15 cellular contexts compared by ENCODE assay signal in the genomic region with DNA sequence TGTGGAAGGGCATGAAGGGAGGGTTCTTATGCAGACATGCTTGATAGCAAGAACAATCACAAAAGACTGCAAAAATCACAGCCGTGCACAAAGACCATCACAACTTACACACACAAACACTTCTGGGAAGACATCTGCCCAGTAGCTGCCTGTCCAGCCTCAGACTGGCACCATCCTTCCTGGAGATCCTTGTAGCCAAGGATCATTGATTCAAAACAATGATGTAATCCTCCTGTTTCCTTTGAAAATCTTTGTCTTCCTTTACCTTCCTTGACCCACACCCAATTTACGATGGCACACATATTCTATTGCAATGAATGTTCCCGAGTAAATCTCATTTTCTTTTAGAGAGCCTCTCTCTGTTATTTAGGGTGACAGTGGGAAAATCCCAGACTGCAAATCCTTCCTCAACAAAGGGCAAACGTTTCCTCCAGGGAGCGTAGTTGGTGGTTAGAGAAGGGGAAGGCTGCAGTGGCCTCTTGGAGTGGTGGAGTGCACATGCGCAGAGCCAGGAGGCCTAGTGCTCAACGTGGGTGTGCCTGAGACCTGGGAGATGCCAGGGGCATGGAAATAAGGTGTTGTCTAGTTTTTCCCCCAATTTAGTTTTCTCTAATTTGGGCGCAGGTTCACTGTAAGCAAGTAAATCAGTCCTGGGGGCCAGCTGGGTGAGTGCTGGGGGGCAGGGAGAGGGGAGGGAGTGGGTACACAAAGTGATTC. TPM values are rescaled to one million over a fixed set of nuclear protein-coding genes. Genes with fewer than 3 reads are reported as not detected.
DNase-seq lines count a peak whose midpoint lies in the region; ATAC-seq, FAIRE-seq and TF ChIP-seq lines count a peak whose summit lies in the region.
"Had no signal": no experiment of that assay in that cellular context is flagged by ENCODE, and none has a peak within 500 bp of the region (broad histone marks: within the 10 kb centered on the region; RNA-seq: fewer than 3 reads in every experiment).

No MANE protein-coding gene starts in this region.

- H3K9me3 ChIP-seq in HepG2 (ENCODE audit: low read length) (peaks cover 6% of the 10 kb centered on the region; the same call in 1 of the 2 replicates), trophoblast cell (ENCODE audit: insufficient read depth, low read depth, low read length) (peaks cover 5% of the 10 kb centered on the region)
- H3K9me3 ChIP-seq: prostate gland had no signal

- H3K4me1 Mint-ChIP-seq in activated naive CD4-positive, alpha-beta T cell treated with anti-CD3 and anti-CD28 coated beads, Interleukin-2, amount 50 U/mL, for 24 hours: peaks cover 18% of the 10 kb centered on the region
- H3K4me1 Mint-ChIP-seq in activated naive CD8-positive, alpha-beta T cell treated with anti-CD3 and anti-CD28 coated beads, Interleukin-2, amount 50 U/mL, for 24 hours: peaks cover 17% of the 10 kb centered on the region
- H3K4me1 Mint-ChIP-seq in type B pancreatic cell (ENCODE audit: unreplicated experiment): peaks cover 11% of the 10 kb centered on the region

- no peak for TF ChIP-seq RAD21 in HepG2 (CRISPR knock-in tag; IDR thresholded peaks at IDR 0.05)

- H4K12ac ChIP-seq in trophoblast cell (ENCODE audit: low read depth, low read length): no peak overlapping the region

- in situ Hi-C loops in HepG2 (cut with HindIII; ENCODE audit: extremely low pct_ligation_motif_present, low pct_unique_long_range_greater_than_20kb): loop anchor here (5.0 kb wide), 1 partner anchor 77 kb away; no protein-coding TSS in a partner anchor

- H4K91ac ChIP-seq in trophoblast cell (ENCODE audit: low read depth, low read length): no peak overlapping the region

- H3K36me3 Mint-ChIP-seq in activated naive CD4-positive, alpha-beta T cell treated with anti-CD3 and anti-CD28 coated beads, Interleukin-2, amount 50 U/mL, for 24 hours: peaks cover 7% of the 10 kb centered on the region
- H3K36me3 Mint-ChIP-seq in activated naive CD8-positive, alpha-beta T cell treated with anti-CD3 and anti-CD28 coated beads, Interleukin-2, amount 50 U/mL, for 24 hours (ENCODE audit: low read depth): peaks cover 3% of the 10 kb centered on the region
- H3K36me3 Mint-ChIP-seq in type B pancreatic cell: peaks cover 3% of the 10 kb centered on the region

- H3K9me3 Mint-ChIP-seq in activated naive CD4-positive, alpha-beta T cell treated with anti-CD3 and anti-CD28 coated beads, Interleukin-2, amount 50 U/mL, for 24 hours: peaks cover 14% of the 10 kb centered on the region
- H3K9me3 Mint-ChIP-seq in activated naive CD8-positive, alpha-beta T cell treated with anti-CD3 and anti-CD28 coated beads, Interleukin-2, amount 50 U/mL, for 24 hours: peaks cover 12% of the 10 kb centered on the region
- peaks cover 5% of the 10 kb centered on the region for H3K9me3 Mint-ChIP-seq in type B pancreatic cell

- TF ChIP-seq POLR2A in HepG2 (IDR thresholded peaks at IDR 0.05; ENCODE audit: insufficient read depth in 1 of 2, low read depth in 2 of 2, low read length in 2 of 2): no peak

- POLR2A ChIA-PET in HepG2 (lab: Yijun Ruan, JAX): no interaction called here

- H4K8ac ChIP-seq in trophoblast cell (ENCODE audit: low read depth, low read length): no peak overlapping the region

- H3K79me1 ChIP-seq in trophoblast cell (ENCODE audit: low read length): peaks cover 22% of the 10 kb centered on the region

- no peak overlapping the region for H3K27ac Mint-ChIP-seq in activated naive CD4-positive, alpha-beta T cell treated with anti-CD3 and anti-CD28 coated beads, Interleukin-2, amount 50 U/mL, for 24 hours
- no peak overlapping the region for H3K27ac Mint-ChIP-seq in activated naive CD8-positive, alpha-beta T cell treated with anti-CD3 and anti-CD28 coated beads, Interleukin-2, amount 50 U/mL, for 24 hours
- no peak overlapping the region for H3K27ac Mint-ChIP-seq in type B pancreatic cell
- H3K27ac Mint-ChIP-seq: WTC11 had no signal

- no peak overlapping the region for H2BK120ac ChIP-seq in trophoblast cell (ENCODE audit: insufficient read depth, low read length, poor library complexity)

- H3K27ac ChIP-seq in HepG2 (ENCODE audit: extremely low read length, insufficient read depth, low read length): no peak overlapping the region
- no peak overlapping the region for H3K27ac ChIP-seq in trophoblast cell (ENCODE audit: low read depth, low read length)
- H3K27ac ChIP-seq: prostate gland had no signal

- H3K9ac ChIP-seq in HepG2 (ENCODE audit: insufficient read depth, low read depth, low read length) (no peak overlapping the region), trophoblast cell (ENCODE audit: low read length) (no peak overlapping the region)

- CTCF ChIA-PET in HepG2 (lab: Yijun Ruan, JAX; ENCODE audit: low intra/inter-chr PET ratio, low total read pairs): no interaction called here

- FAIRE-seq in HepG2 (lab: Jason Lieb, UNC): no peak
- no peak for FAIRE-seq in frontal cortex (lab: Jason Lieb, UNC)

- H3K18ac ChIP-seq in trophoblast cell (ENCODE audit: low read length): no peak overlapping the region

- H2AK5ac ChIP-seq in trophoblast cell (ENCODE audit: low read length): no peak overlapping the region

- 87% methylated on average over 7 of the region's 8 CpGs for WGBS in HepG2 (ENCODE audit: low lambda C conversion rate)
- no CpG with 5 or more reads among the region's 8 CpGs for WGBS in trophoblast cell (ENCODE audit: extremely low coverage, insufficient coverage, insufficient read length)

- TF ChIP-seq EP300 in HepG2 (IDR thresholded peaks at IDR 0.05; ENCODE audit: low read depth in 2 of 2, low read length in 2 of 2) (no peak), HepG2 (CRISPR knock-in tag; IDR thresholded peaks at IDR 0.05; ENCODE audit: borderline replicate concordance) (no peak)

- H3K79me2 ChIP-seq in HepG2 (ENCODE audit: insufficient read depth, low read length) (peaks cover 19% of the 10 kb centered on the region), trophoblast cell (ENCODE audit: control insufficient read depth, insufficient read depth, low read length, poor library complexity) (peaks cover 12% of the 10 kb centered on the region)

- no peak for DNase-seq in activated naive CD4-positive, alpha-beta T cell (lab: John Stamatoyannopoulos, UW)
- DNase-seq in activated naive CD8-positive, alpha-beta T cell treated with anti-CD3 and anti-CD28 coated beads, Interleukin-2, amount 50 U/mL, for 24 hours: no peak
- no peak for DNase-seq in HepG2 (ENCODE audit: low spot score)
- no peak for DNase-seq in type B pancreatic cell (ENCODE audit: extremely low spot score, unreplicated experiment)
- DNase-seq in NK-92 treated with Interleukin-12 subunit alpha and Interleukin-12 subunit beta, amount 100 ng/mL, for 24 hours (lab: John Stamatoyannopoulos, UW): no peak
- no peak for DNase-seq in frontal cortex (ENCODE audit: low spot score in 2 of 2)
- no peak for DNase-seq in trophoblast cell
- DNase-seq: activated naive CD4-positive, alpha-beta T cell treated with anti-CD3 and anti-CD28 coated beads, Interleukin-2, amount 50 U/mL, for 16 hours; immature natural killer cell; NCI-H187 treated with DMSO at 0.1 percent for 48 hours; NCI-H510A; SW 1271 had no signal

- H3K27me3 Mint-ChIP-seq in activated naive CD4-positive, alpha-beta T cell treated with anti-CD3 and anti-CD28 coated beads, Interleukin-2, amount 50 U/mL, for 24 hours: peaks cover 7% of the 10 kb centered on the region
- peaks cover 5% of the 10 kb centered on the region for H3K27me3 Mint-ChIP-seq in activated naive CD8-positive, alpha-beta T cell treated with anti-CD3 and anti-CD28 coated beads, Interleukin-2, amount 50 U/mL, for 24 hours
- H3K27me3 Mint-ChIP-seq in type B pancreatic cell: no peaks in the 10 kb centered on the region

- H2AFZ ChIP-seq in HepG2 (ENCODE audit: low read length) (no peak overlapping the region), trophoblast cell (ENCODE audit: insufficient read depth, low read length, poor library complexity) (no peak overlapping the region)

- no peak for ATAC-seq in activated naive CD8-positive, alpha-beta T cell treated with anti-CD3 and anti-CD28 coated beads, Interleukin-2, amount 50 U/mL, for 24 hours
- ATAC-seq in HepG2: no peak
- ATAC-seq: WTC11 had no signal

- no peaks in the 10 kb centered on the region for H4K20me1 ChIP-seq in HepG2 (ENCODE audit: insufficient read depth, low read length)

- no peak overlapping the region for H3K4ac ChIP-seq in trophoblast cell (ENCODE audit: low read depth, low read length)

- no peaks in the 10 kb centered on the region for H3K36me3 ChIP-seq in HepG2 (replicated peaks in 1 of 2; ENCODE audit: control insufficient read depth in 1 of 2, insufficient read depth in 2 of 2, low read length in 2 of 2)
- no peaks in the 10 kb centered on the region for H3K36me3 ChIP-seq in trophoblast cell (ENCODE audit: control insufficient read depth in 1 of 2, insufficient read depth in 2 of 2, low read length in 2 of 2)
- H3K36me3 ChIP-seq: prostate gland had no signal

- intact Hi-C loops in HepG2 (cut with micrococcal nuclease; ENCODE audit: unreplicated experiment): loop anchor here (5.0 kb wide), 1 partner anchor 43 kb away; no protein-coding TSS in a partner anchor

- peaks cover 32% of the 10 kb centered on the region for H3K4me1 ChIP-seq in HepG2 (ENCODE audit: insufficient read depth, low read length)
- H3K4me1 ChIP-seq in trophoblast cell (ENCODE audit: control insufficient read depth in 1 of 2, insufficient read depth in 2 of 2, low read length in 2 of 2): peaks cover 25 to 35% of the 10 kb centered on the region in 2 experiments

- H3K27me3 ChIP-seq in HepG2 (ENCODE audit: control insufficient read depth in 1 of 2, insufficient read depth in 2 of 2, low read length in 2 of 2): peaks cover 0 to 2% of the 10 kb centered on the region in 2 experiments; a peak in 1 of 5 replicates
- H3K27me3 ChIP-seq in trophoblast cell (ENCODE audit: insufficient read depth, low read length): no peaks in the 10 kb centered on the region

- BruUV-seq in HepG2 (replicated peaks; lab: Mats Ljungman, UMichigan): no TSS peak

- H3K4me3 Mint-ChIP-seq in activated naive CD4-positive, alpha-beta T cell treated with anti-CD3 and anti-CD28 coated beads, Interleukin-2, amount 50 U/mL, for 24 hours: peak overlapping the region; percentile 59
- peak overlapping the region; percentile 32 for H3K4me3 Mint-ChIP-seq in activated naive CD8-positive, alpha-beta T cell treated with anti-CD3 and anti-CD28 coated beads, Interleukin-2, amount 50 U/mL, for 24 hours
- H3K4me3 Mint-ChIP-seq in type B pancreatic cell: peak overlapping the region; percentile 49

- H3K14ac ChIP-seq in trophoblast cell (ENCODE audit: low read length): no peak overlapping the region

- H3K4me3 ChIP-seq in HepG2 (replicated peaks in 1 of 3; ENCODE audit: insufficient read depth in 1 of 3, low read depth in 2 of 3, low read length in 3 of 3): no peak overlapping the region
- H3K4me3 ChIP-seq in trophoblast cell (ENCODE audit: low read depth, low read length): no peak overlapping the region
- H3K4me3 ChIP-seq: prostate gland had no signal

- TF ChIP-seq CTCF in HepG2 (CRISPR knock-in tag; IDR thresholded peaks at IDR 0.05) (no peak), type B pancreatic cell (conservative IDR thresholded peaks at IDR 0.05) (no peak)

- H3K23ac ChIP-seq in trophoblast cell (ENCODE audit: low read length): no peak overlapping the region

- H2BK12ac ChIP-seq in trophoblast cell (ENCODE audit: low read length): no peak overlapping the region

- H2BK5ac ChIP-seq in trophoblast cell (ENCODE audit: low read depth, low read length, poor library complexity): no peak overlapping the region

- H3K4me2 ChIP-seq in HepG2 (ENCODE audit: low read depth, low read length) (no peak overlapping the region), trophoblast cell (ENCODE audit: low read length) (no peak overlapping the region)

RNA-seq across cellular contexts. Expression of gene INPP5A, which starts 3.1 kb away (rescaled TPM):
- total RNA-seq in HepG2 (2016; rRNA removed; fragmentation: Illumina TruSeq; extraction: Trizol) (37.9 and 46.8 TPM in 2 replicates), type B pancreatic cell (ENCODE audit: low replicate concordance) (26.2 and 26.6 TPM in 2 replicates), frontal cortex (38.7 TPM)
- 52.6 and 54.7 TPM in 2 replicates for total RNA-seq in HepG2 (2016; cell fraction: cytosol; rRNA removed; fragmentation: Illumina TruSeq; extraction: Trizol; ENCODE audit: low read depth)
- total RNA-seq in HepG2 (2016; cell fraction: insoluble cytoplasmic fraction; rRNA removed; fragmentation: Illumina TruSeq; extraction: Trizol): 38.3 and 42.5 TPM in 2 replicates
- total RNA-seq in HepG2 (2016; cell fraction: membrane; rRNA removed; fragmentation: Illumina TruSeq; extraction: Trizol): 103 and 110 TPM in 2 replicates
- 15.7 and 18.8 TPM in 2 replicates for total RNA-seq in HepG2 (2016; cell fraction: nucleus; rRNA removed; fragmentation: Illumina TruSeq; extraction: Trizol)
- 17.5 and 19.5 TPM in 2 replicates for polyA plus RNA-seq in HepG2 (2011; rRNA removed)
- polyA plus RNA-seq in HepG2 (2011; cell fraction: cytosol; rRNA removed): 16.7 and 18.4 TPM in 2 replicates
- polyA plus RNA-seq in HepG2 (2011; cell fraction: nucleus; rRNA removed): 14.6 and 14.9 TPM in 2 replicates
- polyA plus RNA-seq in HepG2 (2012): 15.8 and 18.2 TPM in 2 replicates
- 49.5 and 52.9 TPM in 2 replicates for polyA plus RNA-seq in HepG2 (2016; cell fraction: cytosol; fragmentation: Illumina TruSeq; extraction: Trizol; ENCODE audit: low read depth)
- polyA plus RNA-seq in HepG2 (2016; cell fraction: insoluble cytoplasmic fraction; fragmentation: Illumina TruSeq; extraction: Trizol; ENCODE audit: low read depth): 40.7 and 47.8 TPM in 2 replicates
- polyA plus RNA-seq in HepG2 (2016; cell fraction: membrane; fragmentation: Illumina TruSeq; extraction: Trizol; ENCODE audit: low read depth): 97.2 and 97.6 TPM in 2 replicates
- polyA plus RNA-seq in HepG2 (2016; cell fraction: nucleus; fragmentation: Illumina TruSeq; extraction: Trizol; ENCODE audit: insufficient read depth, low read depth): 25.8 and 27.0 TPM in 2 replicates
- polyA minus RNA-seq in HepG2 (2011; rRNA and poly(A)+ RNA removed; ENCODE audit: low replicate concordance): 17.0 and 32.5 TPM in 2 replicates
- 16.4 and 21.7 TPM in 2 replicates for polyA minus RNA-seq in HepG2 (2011; cell fraction: cytosol; rRNA and poly(A)+ RNA removed)
- 19.1 and 20.6 TPM in 2 replicates for polyA minus RNA-seq in HepG2 (2011; cell fraction: nucleus; rRNA and poly(A)+ RNA removed)
- polyA plus RNA-seq in trophoblast cell (2013): 25.7 and 25.9 TPM in 2 replicates
